In the genomic region with DNA sequence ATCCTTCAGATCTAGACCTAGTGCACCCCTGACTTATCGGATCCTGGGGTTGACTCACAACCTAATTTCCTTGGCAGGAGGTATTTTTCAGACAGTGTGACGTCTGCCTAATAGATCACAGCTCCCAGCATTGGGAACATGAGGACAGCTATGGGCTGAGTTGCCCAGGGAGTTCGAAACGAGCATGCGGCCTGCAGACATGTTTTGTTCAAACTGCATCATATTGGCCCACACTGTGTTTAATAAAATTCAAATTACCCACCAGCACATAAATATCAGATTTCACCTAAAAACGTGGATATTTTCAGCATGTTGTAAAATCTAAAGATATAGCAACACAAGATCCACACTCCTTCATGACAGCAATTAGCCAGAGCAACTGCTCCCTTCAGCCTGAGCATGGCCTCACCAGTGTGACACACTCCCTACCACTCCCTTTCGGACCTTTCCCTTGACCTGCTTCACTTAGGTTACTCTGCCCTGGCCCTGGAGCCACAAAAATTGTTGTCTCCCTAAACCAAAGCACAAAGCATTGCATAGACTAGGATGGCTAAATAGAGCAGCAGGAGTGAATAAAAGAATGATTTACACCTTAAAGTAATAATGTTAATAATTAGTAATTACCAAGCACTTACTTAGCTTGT, we compare ENCODE assay signal across 12 cellular contexts. TPM values are rescaled to one million over a fixed set of nuclear protein-coding genes. Genes with fewer than 3 reads are reported as not detected.
A peak's percentile ranks its signal among the peaks of the same experiment; 100 is the strongest.
DNase-seq lines count a peak whose midpoint lies in the region; ATAC-seq, FAIRE-seq and TF ChIP-seq lines count a peak whose summit lies in the region.
"Had no signal": no experiment of that assay in that cellular context is flagged by ENCODE, and none has a peak within 500 bp of the region (broad histone marks: within the 10 kb centered on the region; RNA-seq: fewer than 3 reads in every experiment).

No MANE protein-coding gene starts in this region.

- TF ChIP-seq RAD21 in A549 (conservative IDR thresholded peaks at IDR 0.05 in 1 of 2, IDR thresholded peaks at IDR 0.05 in 1 of 2): 0 out of 5 replicates have a peak, but pooled peaks of 1 of the 2 experiments have one; percentile 7

- peaks cover 34% of the 10 kb centered on the region for H3K27me3 Mint-ChIP-seq in T-helper 17 cell

- H2AFZ ChIP-seq in GM23248: no peak overlapping the region

- H3K27ac ChIP-seq in A549 (no peak overlapping the region), right lobe of liver (no peak overlapping the region), GM23248 (no peak overlapping the region)
- H3K27ac ChIP-seq: body of pancreas, Peyer's patch, vagina had no signal

- H3K4me1 Mint-ChIP-seq in T-helper 17 cell: peaks cover 4% of the 10 kb centered on the region

- no peak overlapping the region for H3K9ac ChIP-seq in GM23248

- H3F3A ChIP-seq in GM23248 (ENCODE audit: insufficient read depth): no peaks in the 10 kb centered on the region

- H3K4me1 ChIP-seq in A549 (no peaks in the 10 kb centered on the region), right lobe of liver (no peaks in the 10 kb centered on the region), GM23248 (ENCODE audit: insufficient read depth) (no peaks in the 10 kb centered on the region)
- H3K4me1 ChIP-seq: body of pancreas, Peyer's patch, vagina had no signal

- no peak overlapping the region for H3K27ac Mint-ChIP-seq in T-helper 17 cell

- H3K36me3 ChIP-seq in right lobe of liver (no peaks in the 10 kb centered on the region), GM23248 (ENCODE audit: low read depth) (no peaks in the 10 kb centered on the region)
- H3K36me3 ChIP-seq: Peyer's patch, vagina had no signal

- H3K4me3 ChIP-seq in A549 (no peak overlapping the region), right lobe of liver (no peak overlapping the region), GM23248 (no peak overlapping the region)
- H3K4me3 ChIP-seq: body of pancreas, Peyer's patch, vagina had no signal

- POLR2A ChIA-PET in A549 (lab: Yijun Ruan, JAX): interaction anchor here (1.4 kb wide), 1 partner anchor 760 kb away, joined by 6 read pairs; no protein-coding TSS in a partner anchor

- in situ Hi-C loops in GM23248 (cut with MboI): loop anchor here (10.0 to 25.0 kb wide), 3 partner anchors 743 to 1001 kb away; no protein-coding TSS in a partner anchor

- no peaks in the 10 kb centered on the region for H3K79me2 ChIP-seq in GM23248 (ENCODE audit: insufficient read depth)

- H3K27me3 ChIP-seq in right lobe of liver (no peaks in the 10 kb centered on the region), GM23248 (replicated peaks; ENCODE audit: insufficient read depth) (no peaks in the 10 kb centered on the region)
- H3K27me3 ChIP-seq: body of pancreas, Peyer's patch, vagina had no signal

- no peaks in the 10 kb centered on the region for H3K9me2 ChIP-seq in GM23248 (ENCODE audit: insufficient read depth)

- H3K9me3 ChIP-seq in A549 (no peaks in the 10 kb centered on the region), T-helper 17 cell (ENCODE audit: control insufficient read depth, low read length, poor library complexity, severe bottlenecking) (no peaks in the 10 kb centered on the region), right lobe of liver (no peaks in the 10 kb centered on the region), GM23248 (ENCODE audit: low read depth) (no peaks in the 10 kb centered on the region)
- H3K9me3 ChIP-seq: body of pancreas, Peyer's patch, vagina had no signal

- ATAC-seq in A549 (peak; percentile 61 to 76), GM19452 (IDR thresholded peaks at IDR 0.05; ENCODE audit: unreplicated experiment) (peak; percentile 12), T-helper 17 cell (peak; percentile 12), right lobe of liver (peak; percentile 19 to 32 (median 26)), HG03521 (IDR thresholded peaks at IDR 0.05; ENCODE audit: unreplicated experiment) (no peak)

- CTCF ChIA-PET in A549 (lab: Yijun Ruan, JAX): interaction anchor here (0.6 to 3.8 kb wide), 96 partner anchors 11 to 1585 kb away, joined by 3 to 128 read pairs (median 4); a partner anchor contains a TSS

- TF ChIP-seq POLR2A in A549 (IDR thresholded peaks at IDR 0.05; ENCODE audit: low read length) (no peak), right lobe of liver (IDR thresholded peaks at IDR 0.05) (no peak)

- DNase-seq in A549 (ENCODE audit: low read depth in 1 of 2, low spot score in 1 of 2) (no peak), T-helper 17 cell (no peak), right lobe of liver (no peak), UCSD-AML1 (lab: John Stamatoyannopoulos, UW; ENCODE audit: unreplicated experiment) (no peak), GM23248 (no peak), NCI-H2081 treated with DMSO at 0.1 percent for 48 hours (lab: John Stamatoyannopoulos, UW) (no peak)
- DNase-seq: GF-D8 had no signal

- H3K36me3 Mint-ChIP-seq in T-helper 17 cell (ENCODE audit: low read depth): no peaks in the 10 kb centered on the region

- TF ChIP-seq CTCF in A549 (IDR thresholded peaks at IDR 0.05) (no peak), right lobe of liver (IDR thresholded peaks at IDR 0.05) (no peak)

- WGBS in A549 (ENCODE audit: missing lambda C conversion rate): 13% methylated on average over 7 of the region's 7 CpGs
- WGBS in right lobe of liver (ENCODE audit: insufficient coverage, low coverage, low lambda C conversion rate, missing lambda C conversion rate): 45% methylated on average over 7 of the region's 7 CpGs
- WGBS in GM23248 (ENCODE audit: low coverage in 1 of 2, low lambda C conversion rate in 2 of 2, missing lambda C conversion rate in 2 of 2), 2 experiments: 21 to 24% methylated on average over 7 of the region's 7 CpGs

- H3K4me3 Mint-ChIP-seq in T-helper 17 cell: no peak overlapping the region

- FAIRE-seq in A549 (lab: Jason Lieb, UNC): no peak

- no peak for TF ChIP-seq EP300 in A549 (IDR thresholded peaks at IDR 0.05)

- intact Hi-C loops in right lobe of liver (cut with DNase I): loop anchor here (5.0 to 10.0 kb wide), 2 partner anchors 751 to 753 kb away; no protein-coding TSS in a partner anchor

- H3K4me2 ChIP-seq in A549: no peak overlapping the region
- no peak overlapping the region for H3K4me2 ChIP-seq in GM23248 (ENCODE audit: unreplicated experiment)

- H4K20me1 ChIP-seq in GM23248 (ENCODE audit: insufficient read depth): no peaks in the 10 kb centered on the region

TF ChIP-seq in A549, 52 proteins besides CTCF, POLR2A, EP300 and RAD21:
- TF ChIP-seq, protein P1, sequence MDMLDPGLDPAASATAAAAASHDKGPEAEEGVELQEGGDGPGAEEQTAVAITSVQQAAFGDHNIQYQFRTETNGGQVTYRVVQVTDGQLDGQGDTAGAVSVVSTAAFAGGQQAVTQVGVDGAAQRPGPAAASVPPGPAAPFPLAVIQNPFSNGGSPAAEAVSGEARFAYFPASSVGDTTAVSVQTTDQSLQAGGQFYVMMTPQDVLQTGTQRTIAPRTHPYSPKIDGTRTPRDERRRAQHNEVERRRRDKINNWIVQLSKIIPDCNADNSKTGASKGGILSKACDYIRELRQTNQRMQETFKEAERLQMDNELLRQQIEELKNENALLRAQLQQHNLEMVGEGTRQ (IDR thresholded peaks at IDR 0.05): no peak
- TF ChIP-seq CBX2 (IDR thresholded peaks at IDR 0.05; ENCODE audit: borderline replicate concordance, low read depth) (no peak), FOSL2 (IDR thresholded peaks at IDR 0.05) (no peak), FOSL2 (CRISPR knock-in tag; IDR thresholded peaks at IDR 0.05) (no peak), POLR2AphosphoS2 (conservative IDR thresholded peaks at IDR 0.05; ENCODE audit: low read length) (no peak), ESRRA (IDR thresholded peaks at IDR 0.05; ENCODE audit: borderline replicate concordance, low read length) (no peak)
TF ChIP-seq in A549: peak in this region for 0.

RNA-seq across cellular contexts. Expression of a gene that starts 53.6 kb away (rescaled TPM):
- polyA plus RNA-seq in A549 (2011; rRNA removed) (31.3 and 32.8 TPM in 2 replicates), A549 (2017; fragmentation: RNase III; extraction: RNeasy Plus Mini Kit Qiagen cat#74134 plus additional on column Dnase treatment) (31.0 to 31.8 TPM (median 31.4 TPM) in 3 replicates), GM23248 (2016; fragmentation: Nextera tagmentation; extraction: Ambion mirVana) (35.9 and 36.3 TPM in 2 replicates)
- polyA plus RNA-seq in A549 (2012; cell fraction: cytosol; rRNA removed): 6.2 and 6.6 TPM in 2 replicates
- 4.2 and 7.8 TPM in 2 replicates for polyA plus RNA-seq in A549 (2012; cell fraction: nucleus; rRNA removed)
- 20.9 and 23.6 TPM in 2 replicates for polyA minus RNA-seq in A549 (2011; rRNA and poly(A)+ RNA removed)
- total RNA-seq in T-helper 17 cell (10 to 100 TPM; 71.5 to 82.3 TPM), right lobe of liver (10 to 100 TPM; 25.2 to 38.1 (median 29.6) TPM)
- total RNA-seq in GM23248 (2014; rRNA removed; shearing (Covaris generic)): 53.0 and 58.8 TPM in 2 replicates
